25 cellular contexts compared by ENCODE assay signal in genomic region chr16:9383281-9383680, GRCh38.
"Had no signal": no experiment of that assay in that cellular context is flagged by ENCODE, and none has a peak within 500 bp of the region (broad histone marks: within the 10 kb centered on the region; RNA-seq: fewer than 3 reads in every experiment).

No MANE protein-coding gene starts in this region.

- H3K4me1 Mint-ChIP-seq: natural killer cell; nephron; stimulated activated effector memory CD8-positive, alpha-beta T cell treated with anti-CD3 and anti-CD28 coated beads, Interleukin-12 subunit alpha, Interleukin-12 subunit beta, amount 100 ng/mL, for 72 hours; stimulated activated naive B cell treated with anti-CD40 and anti-IgM and Interleukin-4, amounts not matched to agents 10 μg/mL and 1 μg/mL and 100 μg/mL, for 72 hours had no signal

- H3K9me3 ChIP-seq: neutrophil, pancreas, prostate gland, right lobe of liver, thoracic aorta, thyroid gland, vagina had no signal

- H3K27me3 ChIP-seq: neutrophil, pancreas, right lobe of liver, sigmoid colon, stomach, thyroid gland, tibial nerve, upper lobe of left lung, vagina had no signal

- H3K4me3 Mint-ChIP-seq: natural killer cell; nephron; stimulated activated effector memory CD8-positive, alpha-beta T cell treated with anti-CD3 and anti-CD28 coated beads, Interleukin-12 subunit alpha, Interleukin-12 subunit beta, amount 100 ng/mL, for 72 hours; stimulated activated naive B cell treated with anti-CD40 and anti-IgM and Interleukin-4, amounts not matched to agents 10 μg/mL and 1 μg/mL and 100 μg/mL, for 72 hours; stimulated activated naive CD8-positive, alpha-beta T cell treated with anti-CD3 and anti-CD28 coated beads, Interleukin-15, Interleukin-2, amounts not matched to agents 100 ng/mL and 50 ng/mL, for 24 hours had no signal

- DNase-seq: natural killer cell; nucleus accumbens; pancreas; right cardiac atrium; right lobe of liver; sigmoid colon; small intestine; stimulated activated CD4-positive, alpha-beta T cell treated with anti-CD3 and anti-CD28 coated beads, Interleukin-15, amount 100 ng/mL, for 24 hours; stimulated activated CD4-positive, alpha-beta T cell treated with anti-CD3 and anti-CD28 coated beads, Interleukin-2, amount 100 ng/mL, for 24 hours; stimulated activated CD4-positive, alpha-beta T cell treated with anti-CD3 and anti-CD28 coated beads, Interleukin-2, amount 100 ng/mL, for 48 hours; stimulated activated CD4-positive, alpha-beta T cell treated with anti-CD3 and anti-CD28 coated beads, Interleukin-4, amount 100 ng/mL, for 24 hours; stimulated activated naive B cell treated with anti-CD40 and anti-IgM and Interleukin-4, amounts not matched to agents 10 μg/mL and 1 μg/mL and 100 μg/mL, for 72 hours; stimulated activated naive CD4-positive, alpha-beta T cell treated with Interleukin-2 at 50 U/mL for 16 hours; stomach; thyroid gland; trophoblast cell; upper lobe of left lung had no signal

- H3K27ac ChIP-seq: neutrophil, pancreas, prostate gland, right lobe of liver, sigmoid colon, stomach, thoracic aorta, thyroid gland, tibial nerve, upper lobe of left lung, vagina had no signal

- H3K4me1 ChIP-seq: pancreas, prostate gland, right lobe of liver, sigmoid colon, stomach, thyroid gland, tibial nerve, vagina had no signal

- H3K4me3 ChIP-seq: pancreas, prostate gland, right lobe of liver, sigmoid colon, stomach, thoracic aorta, thyroid gland, tibial nerve, upper lobe of left lung, vagina had no signal

- H3K27ac Mint-ChIP-seq: natural killer cell; nephron; stimulated activated effector memory CD8-positive, alpha-beta T cell treated with anti-CD3 and anti-CD28 coated beads, Interleukin-12 subunit alpha, Interleukin-12 subunit beta, amount 100 ng/mL, for 72 hours; stimulated activated naive B cell treated with anti-CD40 and anti-IgM and Interleukin-4, amounts not matched to agents 10 μg/mL and 1 μg/mL and 100 μg/mL, for 72 hours; stimulated activated naive CD8-positive, alpha-beta T cell treated with anti-CD3 and anti-CD28 coated beads, Interleukin-15, Interleukin-2, amounts not matched to agents 100 ng/mL and 50 ng/mL, for 24 hours had no signal

- H3K27me3 Mint-ChIP-seq: stimulated activated naive CD8-positive, alpha-beta T cell treated with anti-CD3 and anti-CD28 coated beads, Interleukin-15, Interleukin-2, amounts not matched to agents 100 ng/mL and 50 ng/mL, for 24 hours had no signal

- H3K36me3 Mint-ChIP-seq: natural killer cell; stimulated activated effector memory CD8-positive, alpha-beta T cell treated with anti-CD3 and anti-CD28 coated beads, Interleukin-12 subunit alpha, Interleukin-12 subunit beta, amount 100 ng/mL, for 72 hours; stimulated activated naive B cell treated with anti-CD40 and anti-IgM and Interleukin-4, amounts not matched to agents 10 μg/mL and 1 μg/mL and 100 μg/mL, for 72 hours had no signal

- ATAC-seq: natural killer cell; pancreas; right lobe of liver; stimulated activated effector memory CD8-positive, alpha-beta T cell treated with anti-CD3 and anti-CD28 coated beads, Interleukin-12 subunit alpha, Interleukin-12 subunit beta, amount 100 ng/mL, for 72 hours; stimulated activated naive B cell treated with anti-CD40 and anti-IgM and Interleukin-4, amounts not matched to agents 10 μg/mL and 1 μg/mL and 100 μg/mL, for 72 hours had no signal

- H3K36me3 ChIP-seq: neutrophil, pancreas, prostate gland, right lobe of liver, sigmoid colon, stomach, thoracic aorta, thyroid gland, tibial nerve, upper lobe of left lung, vagina had no signal
